In genomic region chr16:87434146-87434667, GRCh38 we compare ENCODE assay signal across 18 cellular contexts.
"Had no signal": no experiment of that assay in that cellular context is flagged by ENCODE, and none has a peak within 500 bp of the region (broad histone marks: within the 10 kb centered on the region; RNA-seq: fewer than 3 reads in every experiment).

No MANE protein-coding gene starts in this region.

- H3K4me3 Mint-ChIP-seq: endodermal cell; nephron progenitor cell; stimulated activated naive B cell treated with anti-CD40 and anti-IgM and Interleukin-4, amounts not matched to agents 10 μg/mL and 1 μg/mL and 100 μg/mL, for 72 hours; stimulated activated naive CD8-positive, alpha-beta T cell treated with anti-CD3 and anti-CD28 coated beads, Interleukin-15, amount 100 ng/mL, for 72 hours had no signal

- DNase-seq: effector CD4-positive, alpha-beta T cell; endodermal cell; erythroblast; heart left ventricle; kidney glomerular epithelial cell; naive thymus-derived CD4-positive, alpha-beta T cell; nephron progenitor cell; sigmoid colon; stimulated activated CD4-positive, alpha-beta T cell treated with anti-CD3 and anti-CD28 coated beads, Interleukin-2, amount 100 ng/mL, for 24 hours; stimulated activated CD4-positive, alpha-beta T cell treated with anti-CD3 and anti-CD28 coated beads, Interleukin-4, amount 100 ng/mL, for 4 hours; stimulated activated naive B cell treated with anti-CD40 and anti-IgM and Interleukin-4, amounts not matched to agents 10 μg/mL and 1 μg/mL and 100 μg/mL, for 72 hours; stimulated activated naive CD8-positive, alpha-beta T cell treated with anti-CD3 and anti-CD28 coated beads, Interleukin-15, amount 100 ng/mL, for 72 hours; testis had no signal

- H3K9me3 ChIP-seq: heart left ventricle, neutrophil, right atrium auricular region, sigmoid colon, testis, tibial nerve had no signal

- H3K9me3 Mint-ChIP-seq: endodermal cell; naive thymus-derived CD4-positive, alpha-beta T cell; nephron progenitor cell; stimulated activated naive B cell treated with anti-CD40 and anti-IgM and Interleukin-4, amounts not matched to agents 10 μg/mL and 1 μg/mL and 100 μg/mL, for 72 hours; stimulated activated naive CD8-positive, alpha-beta T cell treated with anti-CD3 and anti-CD28 coated beads, Interleukin-15, amount 100 ng/mL, for 72 hours had no signal

- H3K27ac ChIP-seq: coronary artery, neutrophil, testis, tibial nerve had no signal

- H3K4me3 ChIP-seq: coronary artery, heart left ventricle, right atrium auricular region, sigmoid colon, skin epidermis, testis, tibial nerve had no signal

- H3K27me3 Mint-ChIP-seq: stimulated activated naive CD8-positive, alpha-beta T cell treated with anti-CD3 and anti-CD28 coated beads, Interleukin-15, amount 100 ng/mL, for 72 hours had no signal

- H3K27me3 ChIP-seq: heart left ventricle, right atrium auricular region, sigmoid colon, testis, tibial nerve had no signal

- H3K27ac Mint-ChIP-seq: naive thymus-derived CD4-positive, alpha-beta T cell; stimulated activated naive B cell treated with anti-CD40 and anti-IgM and Interleukin-4, amounts not matched to agents 10 μg/mL and 1 μg/mL and 100 μg/mL, for 72 hours; stimulated activated naive CD8-positive, alpha-beta T cell treated with anti-CD3 and anti-CD28 coated beads, Interleukin-15, amount 100 ng/mL, for 72 hours had no signal
